In the genomic region with DNA sequence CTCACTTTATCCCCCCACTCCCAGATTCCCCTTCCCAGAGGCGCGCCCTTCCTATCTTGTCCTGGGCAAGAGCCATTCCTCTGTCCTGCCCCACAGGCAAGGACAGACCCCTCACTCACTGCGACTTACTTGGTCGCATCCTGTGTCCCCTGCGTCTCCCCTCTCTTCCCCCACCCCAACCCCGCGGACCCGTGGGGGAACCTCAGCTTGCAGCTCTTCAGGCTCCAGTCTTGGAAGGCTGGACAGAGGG, we compare ENCODE assay signal across 8 cellular contexts. TPM values are rescaled to one million over a fixed set of nuclear protein-coding genes. Genes with fewer than 3 reads are reported as not detected.
A peak's percentile ranks its signal among the peaks of the same experiment; 100 is the strongest.
DNase-seq lines count a peak whose midpoint lies in the region; ATAC-seq lines count a peak whose summit lies in the region.

No MANE protein-coding gene starts in this region.

- H3K4me3 Mint-ChIP-seq in activated naive CD4-positive, alpha-beta T cell treated with anti-CD3 and anti-CD28 coated beads, Interleukin-2, amount 50 U/mL, for 24 hours: peak overlapping the region; percentile 78
- peak overlapping the region; percentile 77 for H3K4me3 Mint-ChIP-seq in central memory CD8-positive, alpha-beta T cell

- peaks cover 5% of the 10 kb centered on the region for H3K36me3 Mint-ChIP-seq in activated naive CD4-positive, alpha-beta T cell treated with anti-CD3 and anti-CD28 coated beads, Interleukin-2, amount 50 U/mL, for 24 hours
- no peaks in the 10 kb centered on the region for H3K36me3 Mint-ChIP-seq in central memory CD8-positive, alpha-beta T cell (ENCODE audit: insufficient read depth)

- peaks cover 27% of the 10 kb centered on the region for H3K27me3 ChIP-seq in mucosa of stomach (ENCODE audit: control insufficient read depth, insufficient read depth, low read length)

- peaks cover 6% of the 10 kb centered on the region for H3K9me3 Mint-ChIP-seq in activated naive CD4-positive, alpha-beta T cell treated with anti-CD3 and anti-CD28 coated beads, Interleukin-2, amount 50 U/mL, for 24 hours
- no peaks in the 10 kb centered on the region for H3K9me3 Mint-ChIP-seq in central memory CD8-positive, alpha-beta T cell

- H3K4me1 ChIP-seq in mucosa of stomach (ENCODE audit: control insufficient read depth, insufficient read depth, low read length) (peaks cover 24% of the 10 kb centered on the region), urinary bladder (ENCODE audit: insufficient read depth) (no peaks in the 10 kb centered on the region)

- WGBS in urinary bladder: 1% methylated on average over 8 of the region's 8 CpGs

- no peaks in the 10 kb centered on the region for H3K36me3 ChIP-seq in mucosa of stomach (ENCODE audit: control insufficient read depth, insufficient read depth, low read length)
- H3K36me3 ChIP-seq in urinary bladder (ENCODE audit: insufficient read depth): no peaks in the 10 kb centered on the region

- no peak for DNase-seq in activated naive CD4-positive, alpha-beta T cell treated with anti-CD3 and anti-CD28 coated beads, Interleukin-2, amount 50 U/mL, for 16 hours
- no peak for DNase-seq in central memory CD8-positive, alpha-beta T cell (ENCODE audit: low spot score in 2 of 2)
- DNase-seq in NCI-H510A (lab: John Stamatoyannopoulos, UW): no peak

- no peak overlapping the region for H3K27ac ChIP-seq in urinary bladder (ENCODE audit: low read depth)

- no peak for ATAC-seq in central memory CD8-positive, alpha-beta T cell (replicated peaks; ENCODE audit: extremely low read depth, poor library complexity, severe bottlenecking)
- ATAC-seq in GM21390 (IDR thresholded peaks at IDR 0.05; ENCODE audit: unreplicated experiment) (no peak), HG03378 (IDR thresholded peaks at IDR 0.05; ENCODE audit: unreplicated experiment) (no peak)

- peak overlapping the region; percentile 53 for H3K9ac ChIP-seq in mucosa of stomach (ENCODE audit: low read length)

- H3K4me1 Mint-ChIP-seq in activated naive CD4-positive, alpha-beta T cell treated with anti-CD3 and anti-CD28 coated beads, Interleukin-2, amount 50 U/mL, for 24 hours: peaks cover 21% of the 10 kb centered on the region
- peaks cover 14% of the 10 kb centered on the region for H3K4me1 Mint-ChIP-seq in central memory CD8-positive, alpha-beta T cell

- H3K4me3 ChIP-seq in mucosa of stomach (ENCODE audit: low read length): peak overlapping the region; percentile 41
- peak overlapping the region; percentile 42 for H3K4me3 ChIP-seq in urinary bladder (ENCODE audit: low read depth, low read length)

- peaks cover 48% of the 10 kb centered on the region for H3K27me3 Mint-ChIP-seq in activated naive CD4-positive, alpha-beta T cell treated with anti-CD3 and anti-CD28 coated beads, Interleukin-2, amount 50 U/mL, for 24 hours
- H3K27me3 Mint-ChIP-seq in central memory CD8-positive, alpha-beta T cell: peaks cover 86% of the 10 kb centered on the region

- H3K27ac Mint-ChIP-seq in activated naive CD4-positive, alpha-beta T cell treated with anti-CD3 and anti-CD28 coated beads, Interleukin-2, amount 50 U/mL, for 24 hours: no peak overlapping the region
- no peak overlapping the region for H3K27ac Mint-ChIP-seq in central memory CD8-positive, alpha-beta T cell (ENCODE audit: low read depth)

- no peaks in the 10 kb centered on the region for H3K9me3 ChIP-seq in mucosa of stomach (ENCODE audit: control insufficient read depth, low read length)

RNA-seq across cellular contexts. Expression of a gene that starts 0.5 kb away (rescaled TPM):
- total RNA-seq in urinary bladder: 10.2 TPM
- 5.1 TPM for polyA plus RNA-seq in urinary bladder
